In genomic region chr11:11416502-11416901, GRCh38 we compare ENCODE assay signal across 11 cellular contexts.
DNase-seq lines count a peak whose midpoint lies in the region; ATAC-seq, FAIRE-seq and TF ChIP-seq lines count a peak whose summit lies in the region.
"Had no signal": no experiment of that assay in that cellular context is flagged by ENCODE, and none has a peak within 500 bp of the region (broad histone marks: within the 10 kb centered on the region; RNA-seq: fewer than 3 reads in every experiment).

No MANE protein-coding gene starts in this region.

- H3K36me3 ChIP-seq in Loucy (ENCODE audit: insufficient read depth, low read length) (no peaks in the 10 kb centered on the region), ascending aorta (no peaks in the 10 kb centered on the region), mesodermal cell (ENCODE audit: control insufficient read depth, insufficient read depth, low read length) (no peaks in the 10 kb centered on the region)
- H3K36me3 ChIP-seq: neutrophil had no signal

- H3K9me3 ChIP-seq in Loucy (ENCODE audit: insufficient read depth, low read depth, low read length): no peaks in the 10 kb centered on the region
- H3K9me3 ChIP-seq in ascending aorta: no peaks in the 10 kb centered on the region
- H3K9me3 ChIP-seq in mesodermal cell (ENCODE audit: control insufficient read depth, low read length): no peaks in the 10 kb centered on the region
- H3K9me3 ChIP-seq: neutrophil had no signal

- H3K9ac ChIP-seq in Loucy (ENCODE audit: low read depth, low read length, poor library complexity, severe bottlenecking): no peak overlapping the region

- H3K27me3 ChIP-seq in Loucy (ENCODE audit: insufficient read depth, low read length, poor library complexity, severe bottlenecking) (no peaks in the 10 kb centered on the region), ascending aorta (no peaks in the 10 kb centered on the region)

- ATAC-seq in GM21367 (IDR thresholded peaks at IDR 0.05; ENCODE audit: unreplicated experiment) (no peak), HG03196 (IDR thresholded peaks at IDR 0.05; ENCODE audit: unreplicated experiment) (no peak), GM18520 (IDR thresholded peaks at IDR 0.05; ENCODE audit: unreplicated experiment) (no peak)

- H3K4me3 ChIP-seq in Loucy (ENCODE audit: low read length, poor library complexity, severe bottlenecking) (no peak overlapping the region), ascending aorta (no peak overlapping the region), mesodermal cell (ENCODE audit: extremely low read depth, insufficient read depth, low read length, poor library complexity, severe bottlenecking) (no peak overlapping the region)

- H4K20me1 ChIP-seq in Loucy (ENCODE audit: insufficient read depth, low read length, poor library complexity, severe bottlenecking): no peaks in the 10 kb centered on the region

- H3K4me1 ChIP-seq in Loucy (ENCODE audit: insufficient read depth, low read length, poor library complexity, severe bottlenecking) (peaks cover 8% of the 10 kb centered on the region), ascending aorta (peaks cover 14 to 23% of the 10 kb centered on the region in 2 donors), mesodermal cell (ENCODE audit: control insufficient read depth, insufficient read depth, low read length, poor library complexity, severe bottlenecking) (peaks cover 18% of the 10 kb centered on the region)

- H2AFZ ChIP-seq in Loucy (ENCODE audit: low read length): no peak overlapping the region

- no peak for FAIRE-seq in GM19239 (lab: Jason Lieb, UNC)

- TF ChIP-seq CTCF in Loucy (conservative IDR thresholded peaks at IDR 0.05; ENCODE audit: low read length): no peak
- no peak for TF ChIP-seq CTCF in ascending aorta (IDR thresholded peaks at IDR 0.05)

- H3K27ac ChIP-seq in ascending aorta (peak overlapping the region; percentile 80 to 84), mesodermal cell (ENCODE audit: low read depth, low read length, severe bottlenecking) (peak overlapping the region; percentile 62)
- H3K27ac ChIP-seq: epithelial cell of prostate, neutrophil had no signal

- intact Hi-C loops in ascending aorta (cut with DNase I): loop anchor here (2.0 kb wide), 1 partner anchor 48 kb away; no protein-coding TSS in a partner anchor

- no peaks in the 10 kb centered on the region for H3K9me2 ChIP-seq in Loucy (replicated peaks; ENCODE audit: low read depth, low read length)

- 93 to 94% methylated on average over 2 of the region's 5 CpGs for whole genome bisulfite sequencing in mesodermal cell (ENCODE audit: insufficient coverage in 2 of 2), 2 experiments

- H3K79me2 ChIP-seq in Loucy (ENCODE audit: insufficient read depth, low read length): no peaks in the 10 kb centered on the region

- DNase-seq in Ammon's horn (ENCODE audit: low spot score) (peak; percentile 73), ascending aorta (ENCODE audit: low spot score in 2 of 2) (no peak), GM19239 (ENCODE audit: insufficient read length, low spot score) (no peak)
- DNase-seq: activated T-cell treated with anti-CD3 and anti-CD28 coated beads, Interleukin-2, amount 50 U/mL, for 24 hours had no signal

- peak overlapping the region; percentile 18 for H3K4me2 ChIP-seq in Loucy (ENCODE audit: low read depth, low read length, poor library complexity, severe bottlenecking)

- no peaks in the 10 kb centered on the region for H3F3A ChIP-seq in Loucy (ENCODE audit: low read depth)
